1 cellular context compared by ENCODE assay signal in the genomic region with DNA sequence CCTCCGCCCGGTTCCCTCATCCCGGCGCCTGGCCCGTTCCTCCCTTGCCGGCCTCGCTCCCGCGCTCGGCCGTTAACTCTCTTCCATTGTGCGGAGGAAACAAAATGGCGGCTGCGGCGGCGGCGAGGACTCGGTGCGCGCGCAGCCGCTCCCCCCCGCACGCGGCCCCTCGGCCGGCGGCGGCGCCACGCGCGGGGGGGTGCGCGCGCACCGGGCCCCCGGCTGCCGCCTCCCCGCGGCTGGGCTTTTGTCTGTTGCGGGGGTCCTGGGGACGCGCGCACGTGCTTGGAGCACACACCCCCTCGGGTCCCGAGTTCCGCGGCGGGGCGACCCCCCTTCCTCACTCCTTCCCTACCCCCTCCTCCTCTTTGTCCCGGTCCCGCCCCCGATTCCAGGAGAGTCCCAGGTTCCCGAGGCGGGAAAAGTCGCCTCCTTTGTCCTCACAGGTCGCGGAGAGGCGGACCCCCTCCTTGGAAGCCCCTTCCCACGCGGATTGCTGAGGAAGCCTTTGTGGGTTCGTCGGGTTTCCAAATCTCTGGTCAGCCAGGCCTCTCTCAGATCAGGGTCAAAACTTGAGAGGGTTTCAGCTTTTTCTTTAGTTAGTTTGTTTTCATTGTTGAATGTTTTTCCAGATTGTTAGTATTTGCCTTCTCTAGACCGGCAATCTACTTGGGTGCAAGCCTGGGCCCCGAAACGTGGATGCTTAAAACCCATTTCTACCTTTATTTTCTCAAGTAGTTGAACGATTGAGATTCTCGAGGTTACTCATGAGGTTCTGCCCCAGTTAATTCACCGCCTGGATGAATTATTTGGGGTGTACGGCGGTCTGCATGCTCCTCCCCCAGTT.
A peak's percentile ranks its signal among the peaks of the same experiment; 100 is the strongest.
TF ChIP-seq lines count a peak whose summit lies in the region.

No MANE protein-coding gene starts in this region.

TF ChIP-seq in HEK293, 187 proteins besides CTCF, POLR2A, EP300 and RAD21 (continued from another document and continues in another):
- TF ChIP-seq ZNF518A (tag by site-specific recombination; conservative IDR thresholded peaks at IDR 0.05; ENCODE audit: low read depth) = no peak
- TF ChIP-seq ZNF175 (tag by site-specific recombination; IDR thresholded peaks at IDR 0.05) = no peak
- TF ChIP-seq REPIN1 (tag by site-specific recombination; IDR thresholded peaks at IDR 0.05; ENCODE audit: low read depth) = peak; percentile 3; the same call in 1 of the 2 replicates
- TF ChIP-seq GLI2 (tag by site-specific recombination; IDR thresholded peaks at IDR 0.05; ENCODE audit: borderline replicate concordance, low read depth) = no peak
- TF ChIP-seq KLF9 (tag by site-specific recombination; IDR thresholded peaks at IDR 0.05; ENCODE audit: low read depth) = peak; percentile 36; the same call in 1 of the 2 replicates
- no peak for TF ChIP-seq INSM2 (tag by site-specific recombination; IDR thresholded peaks at IDR 0.05)
- TF ChIP-seq ZNF843 (tag by site-specific recombination; IDR thresholded peaks at IDR 0.05) = no peak
- no peak for TF ChIP-seq ZNF768 (tag by site-specific recombination; IDR thresholded peaks at IDR 0.05)
- TF ChIP-seq, protein P1, sequence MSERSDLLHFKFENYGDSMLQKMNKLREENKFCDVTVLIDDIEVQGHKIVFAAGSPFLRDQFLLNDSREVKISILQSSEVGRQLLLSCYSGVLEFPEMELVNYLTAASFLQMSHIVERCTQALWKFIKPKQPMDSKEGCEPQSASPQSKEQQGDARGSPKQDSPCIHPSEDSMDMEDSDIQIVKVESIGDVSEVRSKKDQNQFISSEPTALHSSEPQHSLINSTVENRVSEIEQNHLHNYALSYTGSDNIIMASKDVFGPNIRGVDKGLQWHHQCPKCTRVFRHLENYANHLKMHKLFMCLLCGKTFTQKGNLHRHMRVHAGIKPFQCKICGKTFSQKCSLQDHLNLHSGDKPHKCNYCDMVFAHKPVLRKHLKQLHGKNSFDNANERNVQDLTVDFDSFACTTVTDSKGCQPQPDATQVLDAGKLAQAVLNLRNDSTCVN (tag by site-specific recombination; optimal IDR thresholded peaks at IDR 0.05) = peak; percentile 85
- no peak for TF ChIP-seq ZNF214 (tag by site-specific recombination; IDR thresholded peaks at IDR 0.05; ENCODE audit: borderline replicate concordance)
- TF ChIP-seq, protein P2, sequence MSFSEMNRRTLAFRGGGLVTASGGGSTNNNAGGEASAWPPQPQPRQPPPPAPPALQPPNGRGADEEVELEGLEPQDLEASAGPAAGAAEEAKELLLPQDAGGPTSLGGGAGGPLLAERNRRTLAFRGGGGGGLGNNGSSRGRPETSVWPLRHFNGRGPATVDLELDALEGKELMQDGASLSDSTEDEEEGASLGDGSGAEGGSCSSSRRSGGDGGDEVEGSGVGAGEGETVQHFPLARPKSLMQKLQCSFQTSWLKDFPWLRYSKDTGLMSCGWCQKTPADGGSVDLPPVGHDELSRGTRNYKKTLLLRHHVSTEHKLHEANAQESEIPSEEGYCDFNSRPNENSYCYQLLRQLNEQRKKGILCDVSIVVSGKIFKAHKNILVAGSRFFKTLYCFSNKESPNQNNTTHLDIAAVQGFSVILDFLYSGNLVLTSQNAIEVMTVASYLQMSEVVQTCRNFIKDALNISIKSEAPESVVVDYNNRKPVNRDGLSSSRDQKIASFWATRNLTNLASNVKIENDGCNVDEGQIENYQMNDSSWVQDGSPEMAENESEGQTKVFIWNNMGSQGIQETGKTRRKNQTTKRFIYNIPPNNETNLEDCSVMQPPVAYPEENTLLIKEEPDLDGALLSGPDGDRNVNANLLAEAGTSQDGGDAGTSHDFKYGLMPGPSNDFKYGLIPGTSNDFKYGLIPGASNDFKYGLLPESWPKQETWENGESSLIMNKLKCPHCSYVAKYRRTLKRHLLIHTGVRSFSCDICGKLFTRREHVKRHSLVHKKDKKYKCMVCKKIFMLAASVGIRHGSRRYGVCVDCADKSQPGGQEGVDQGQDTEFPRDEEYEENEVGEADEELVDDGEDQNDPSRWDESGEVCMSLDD (tag by site-specific recombination; IDR thresholded peaks at IDR 0.05) = no peak
- peak; percentile 31 for TF ChIP-seq ZBTB20 (tag by site-specific recombination; IDR thresholded peaks at IDR 0.05)
- TF ChIP-seq, protein P3, sequence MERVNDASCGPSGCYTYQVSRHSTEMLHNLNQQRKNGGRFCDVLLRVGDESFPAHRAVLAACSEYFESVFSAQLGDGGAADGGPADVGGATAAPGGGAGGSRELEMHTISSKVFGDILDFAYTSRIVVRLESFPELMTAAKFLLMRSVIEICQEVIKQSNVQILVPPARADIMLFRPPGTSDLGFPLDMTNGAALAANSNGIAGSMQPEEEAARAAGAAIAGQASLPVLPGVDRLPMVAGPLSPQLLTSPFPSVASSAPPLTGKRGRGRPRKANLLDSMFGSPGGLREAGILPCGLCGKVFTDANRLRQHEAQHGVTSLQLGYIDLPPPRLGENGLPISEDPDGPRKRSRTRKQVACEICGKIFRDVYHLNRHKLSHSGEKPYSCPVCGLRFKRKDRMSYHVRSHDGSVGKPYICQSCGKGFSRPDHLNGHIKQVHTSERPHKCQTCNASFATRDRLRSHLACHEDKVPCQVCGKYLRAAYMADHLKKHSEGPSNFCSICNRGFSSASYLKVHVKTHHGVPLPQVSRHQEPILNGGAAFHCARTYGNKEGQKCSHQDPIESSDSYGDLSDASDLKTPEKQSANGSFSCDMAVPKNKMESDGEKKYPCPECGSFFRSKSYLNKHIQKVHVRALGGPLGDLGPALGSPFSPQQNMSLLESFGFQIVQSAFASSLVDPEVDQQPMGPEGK (tag by site-specific recombination; IDR thresholded peaks at IDR 0.05) = peak; percentile 30
- 0 out of 2 replicates have a peak, but pooled peaks have one; percentile 4 for TF ChIP-seq ZNF660 (tag by site-specific recombination; IDR thresholded peaks at IDR 0.05)
- no peak for TF ChIP-seq ZNF211 (tag by site-specific recombination; IDR thresholded peaks at IDR 0.05; ENCODE audit: low read depth)
- TF ChIP-seq, protein P4, sequence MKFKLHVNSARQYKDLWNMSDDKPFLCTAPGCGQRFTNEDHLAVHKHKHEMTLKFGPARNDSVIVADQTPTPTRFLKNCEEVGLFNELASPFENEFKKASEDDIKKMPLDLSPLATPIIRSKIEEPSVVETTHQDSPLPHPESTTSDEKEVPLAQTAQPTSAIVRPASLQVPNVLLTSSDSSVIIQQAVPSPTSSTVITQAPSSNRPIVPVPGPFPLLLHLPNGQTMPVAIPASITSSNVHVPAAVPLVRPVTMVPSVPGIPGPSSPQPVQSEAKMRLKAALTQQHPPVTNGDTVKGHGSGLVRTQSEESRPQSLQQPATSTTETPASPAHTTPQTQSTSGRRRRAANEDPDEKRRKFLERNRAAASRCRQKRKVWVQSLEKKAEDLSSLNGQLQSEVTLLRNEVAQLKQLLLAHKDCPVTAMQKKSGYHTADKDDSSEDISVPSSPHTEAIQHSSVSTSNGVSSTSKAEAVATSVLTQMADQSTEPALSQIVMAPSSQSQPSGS (tag by site-specific recombination; IDR thresholded peaks at IDR 0.05; ENCODE audit: low read depth) = no peak
- TF ChIP-seq ZNF140 (tag by site-specific recombination; IDR thresholded peaks at IDR 0.05) = no peak
- TF ChIP-seq ZBTB7A (tag by site-specific recombination; IDR thresholded peaks at IDR 0.05; ENCODE audit: low read depth) = peak; percentile 21; the same call in 1 of the 2 replicates
- TF ChIP-seq SP7 (tag by site-specific recombination; IDR thresholded peaks at IDR 0.05) = no peak
- peak; percentile 87 for TF ChIP-seq IKZF3 (tag by site-specific recombination; IDR thresholded peaks at IDR 0.05)
- TF ChIP-seq ZNF501 (tag by site-specific recombination; IDR thresholded peaks at IDR 0.05) = no peak
- no peak for TF ChIP-seq ZSCAN18 (tag by site-specific recombination; IDR thresholded peaks at IDR 0.05)
- TF ChIP-seq ZBTB21 (tag by site-specific recombination; IDR thresholded peaks at IDR 0.05) = no peak
- TF ChIP-seq, protein P5, sequence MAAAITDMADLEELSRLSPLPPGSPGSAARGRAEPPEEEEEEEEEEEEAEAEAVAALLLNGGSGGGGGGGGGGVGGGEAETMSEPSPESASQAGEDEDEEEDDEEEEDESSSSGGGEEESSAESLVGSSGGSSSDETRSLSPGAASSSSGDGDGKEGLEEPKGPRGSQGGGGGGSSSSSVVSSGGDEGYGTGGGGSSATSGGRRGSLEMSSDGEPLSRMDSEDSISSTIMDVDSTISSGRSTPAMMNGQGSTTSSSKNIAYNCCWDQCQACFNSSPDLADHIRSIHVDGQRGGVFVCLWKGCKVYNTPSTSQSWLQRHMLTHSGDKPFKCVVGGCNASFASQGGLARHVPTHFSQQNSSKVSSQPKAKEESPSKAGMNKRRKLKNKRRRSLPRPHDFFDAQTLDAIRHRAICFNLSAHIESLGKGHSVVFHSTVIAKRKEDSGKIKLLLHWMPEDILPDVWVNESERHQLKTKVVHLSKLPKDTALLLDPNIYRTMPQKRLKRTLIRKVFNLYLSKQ (tag by site-specific recombination; IDR thresholded peaks at IDR 0.05; ENCODE audit: borderline replicate concordance) = no peak
- no peak for TF ChIP-seq ZNF184 (tag by site-specific recombination; IDR thresholded peaks at IDR 0.05)
- no peak for TF ChIP-seq ZNF514 (tag by site-specific recombination; IDR thresholded peaks at IDR 0.05)
- no peak for TF ChIP-seq ZNF157 (tag by site-specific recombination; IDR thresholded peaks at IDR 0.05)
- no peak for TF ChIP-seq ZNF624 (tag by site-specific recombination; IDR thresholded peaks at IDR 0.05)
- TF ChIP-seq OVOL3 (tag by site-specific recombination; IDR thresholded peaks at IDR 0.05) = no peak
- TF ChIP-seq EGR2 (tag by site-specific recombination; IDR thresholded peaks at IDR 0.05; ENCODE audit: low read depth) = peak; percentile 49; the same call in 1 of the 2 replicates
- TF ChIP-seq ZNF155 (tag by site-specific recombination; IDR thresholded peaks at IDR 0.05) = no peak
- TF ChIP-seq ZNF610 (tag by site-specific recombination; IDR thresholded peaks at IDR 0.05; ENCODE audit: borderline replicate concordance) = no peak
- no peak for TF ChIP-seq ZNF112 (tag by site-specific recombination; IDR thresholded peaks at IDR 0.05)
- TF ChIP-seq ZNF138 (tag by site-specific recombination; IDR thresholded peaks at IDR 0.05; ENCODE audit: borderline replicate concordance) = no peak
- no peak for TF ChIP-seq ZNF16 (tag by site-specific recombination; IDR thresholded peaks at IDR 0.05; ENCODE audit: low read depth)
- TF ChIP-seq ZBTB1 (tag by site-specific recombination; IDR thresholded peaks at IDR 0.05) = no peak
- TF ChIP-seq ZNF791 (tag by site-specific recombination; IDR thresholded peaks at IDR 0.05) = no peak
- TF ChIP-seq ZNF561 (tag by site-specific recombination; IDR thresholded peaks at IDR 0.05; ENCODE audit: borderline replicate concordance) = no peak
- no peak for TF ChIP-seq ZNF366 (tag by site-specific recombination; conservative IDR thresholded peaks at IDR 0.05)
